In genomic region chr17:81918762-81919545, GRCh38 we compare ENCODE assay signal across 1 cellular context.
TF ChIP-seq lines count a peak whose summit lies in the region.

No MANE protein-coding gene starts in this region.

TF ChIP-seq in H1, 55 proteins besides CTCF, POLR2A, EP300 and RAD21:
- no peak for TF ChIP-seq RFX5 (IDR thresholded peaks at IDR 0.05; ENCODE audit: borderline replicate concordance, low read depth, low read length)
- TF ChIP-seq BCL11A (IDR thresholded peaks at IDR 0.05; ENCODE audit: low read depth in 2 of 2, low read length in 2 of 2): no peak
- no peak for TF ChIP-seq ATF2 (IDR thresholded peaks at IDR 0.05; ENCODE audit: low read length)
- no peak for TF ChIP-seq KDM1A (IDR thresholded peaks at IDR 0.05; ENCODE audit: borderline replicate concordance, low read length)
- TF ChIP-seq E2F6 (IDR thresholded peaks at IDR 0.05): no peak
TF ChIP-seq in H1: peak in this region for 0.
